ENCODE assay signal across 21 cellular contexts in genomic region chr3:101978348-101978747, GRCh38.
"Had no signal": no experiment of that assay in that cellular context is flagged by ENCODE, and none has a peak within 500 bp of the region (broad histone marks: within the 10 kb centered on the region; RNA-seq: fewer than 3 reads in every experiment).

No MANE protein-coding gene starts in this region.

- H3K9me3 Mint-ChIP-seq: nephron; stimulated activated effector memory CD8-positive, alpha-beta T cell treated with anti-CD3 and anti-CD28 coated beads, Interleukin-12 subunit alpha, Interleukin-12 subunit beta, amount 100 ng/mL, for 72 hours; stimulated activated naive CD8-positive, alpha-beta T cell treated with anti-CD3 and anti-CD28 coated beads, Interleukin-15, Interleukin-2, amounts not matched to agents 100 ng/mL and 50 ng/mL, for 24 hours had no signal

- H3K9me3 ChIP-seq: esophagus squamous epithelium, gastroesophageal sphincter, left ventricle myocardium inferior, psoas muscle, right lobe of liver, tibial artery, upper lobe of right lung, vagina had no signal

- H3K27ac ChIP-seq: esophagus squamous epithelium, gastroesophageal sphincter, left ventricle myocardium inferior, psoas muscle, right lobe of liver, tibial artery, upper lobe of right lung, vagina had no signal

- H3K36me3 Mint-ChIP-seq: naive B cell; stimulated activated effector memory CD8-positive, alpha-beta T cell treated with anti-CD3 and anti-CD28 coated beads, Interleukin-12 subunit alpha, Interleukin-12 subunit beta, amount 100 ng/mL, for 72 hours had no signal

- H3K4me1 Mint-ChIP-seq: stimulated activated effector memory CD8-positive, alpha-beta T cell treated with anti-CD3 and anti-CD28 coated beads, Interleukin-12 subunit alpha, Interleukin-12 subunit beta, amount 100 ng/mL, for 72 hours had no signal

- DNase-seq: dermis blood vessel endothelial cell; esophagus squamous epithelium; foreskin fibroblast; glutamatergic neuron; islet precursor cell; left ventricle myocardium inferior; mesenchymal stem cell; naive B cell; psoas muscle; retina; right lobe of liver; stimulated activated CD4-positive, alpha-beta T cell treated with anti-CD3 and anti-CD28 coated beads, Interleukin-4, amount 100 ng/mL, for 1 hour; stimulated activated CD8-positive, alpha-beta memory T cell treated with anti-CD3 and anti-CD28 coated beads, Interleukin-4, amount 100 ng/mL, for 48 hours; tibial artery; upper lobe of right lung had no signal

- H3K4me3 Mint-ChIP-seq: naive B cell; nephron; stimulated activated effector memory CD8-positive, alpha-beta T cell treated with anti-CD3 and anti-CD28 coated beads, Interleukin-12 subunit alpha, Interleukin-12 subunit beta, amount 100 ng/mL, for 72 hours; stimulated activated naive CD8-positive, alpha-beta T cell treated with anti-CD3 and anti-CD28 coated beads, Interleukin-15, Interleukin-2, amounts not matched to agents 100 ng/mL and 50 ng/mL, for 24 hours had no signal

- H3K27me3 Mint-ChIP-seq: naive B cell had no signal

- H3K36me3 ChIP-seq: esophagus squamous epithelium, gastroesophageal sphincter, left ventricle myocardium inferior, right lobe of liver, tibial artery, upper lobe of right lung, vagina had no signal

- H3K27ac Mint-ChIP-seq: nephron; stimulated activated effector memory CD8-positive, alpha-beta T cell treated with anti-CD3 and anti-CD28 coated beads, Interleukin-12 subunit alpha, Interleukin-12 subunit beta, amount 100 ng/mL, for 72 hours; stimulated activated naive CD8-positive, alpha-beta T cell treated with anti-CD3 and anti-CD28 coated beads, Interleukin-15, Interleukin-2, amounts not matched to agents 100 ng/mL and 50 ng/mL, for 24 hours had no signal

- H3K27me3 ChIP-seq: esophagus squamous epithelium, gastroesophageal sphincter, right lobe of liver, tibial artery, upper lobe of right lung, vagina had no signal

- H3K4me1 ChIP-seq: left ventricle myocardium inferior, right lobe of liver, upper lobe of right lung, vagina had no signal

- H3K4me3 ChIP-seq: esophagus squamous epithelium, gastroesophageal sphincter, left ventricle myocardium inferior, lung, psoas muscle, right lobe of liver, tibial artery, upper lobe of right lung, vagina had no signal
